In the genomic region with DNA sequence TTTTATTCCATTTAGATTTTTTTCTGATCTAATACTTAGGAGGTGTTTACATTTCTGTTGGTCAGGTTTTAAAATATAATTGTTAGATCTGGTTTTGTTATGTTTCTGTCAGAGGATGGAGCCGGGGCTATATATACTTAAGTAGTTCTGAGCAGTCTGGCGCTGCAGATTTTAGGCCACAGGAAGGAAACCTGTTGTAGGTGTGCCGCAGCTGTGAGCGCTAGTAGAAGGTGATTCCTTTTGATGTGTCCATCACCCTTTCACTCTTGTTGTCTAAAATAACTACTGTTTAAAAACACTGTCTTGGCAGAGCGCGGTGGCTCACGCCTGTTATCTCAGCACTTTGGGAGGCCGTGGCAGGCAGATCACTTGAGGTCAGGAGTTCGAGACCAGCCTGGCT, we compare ENCODE assay signal across 12 cellular contexts.
"Had no signal": no experiment of that assay in that cellular context is flagged by ENCODE, and none has a peak within 500 bp of the region (broad histone marks: within the 10 kb centered on the region; RNA-seq: fewer than 3 reads in every experiment).

No MANE protein-coding gene starts in this region.

- H3K4me1 ChIP-seq: parathyroid adenoma had no signal

- H3K36me3 ChIP-seq: neural progenitor cell had no signal

- H3K27ac Mint-ChIP-seq: activated T-helper 2 cell treated with anti-CD3 and anti-CD28 coated beads, Interferon-gamma antibody, Interleukin-2, Interleukin-4, amounts not matched to agents 10 μg/mL and 5 μg/mL and 100 μg/mL, durations not matched to agents 14 hours and 24 hours and 36 hours had no signal

- DNase-seq: activated CD4-positive, alpha-beta T cell treated with anti-CD3 and anti-CD28 coated beads, Interleukin-2, amount 50 U/mL, for 4 hours; effector CD4-positive, alpha-beta T cell; left lung; retina; SK-N-SH had no signal

- H3K27me3 ChIP-seq: ascending aorta, gastroesophageal sphincter, left lung, neural progenitor cell had no signal

- H3K27ac ChIP-seq: ascending aorta, coronary artery, gastroesophageal sphincter, neural progenitor cell, parathyroid adenoma, skin epidermis had no signal

- ATAC-seq: gastroesophageal sphincter, left lung had no signal

- H3K9me3 Mint-ChIP-seq: activated T-helper 2 cell treated with anti-CD3 and anti-CD28 coated beads, Interferon-gamma antibody, Interleukin-2, Interleukin-4, amounts not matched to agents 10 μg/mL and 5 μg/mL and 100 μg/mL, durations not matched to agents 14 hours and 24 hours and 36 hours; neural progenitor cell had no signal

- H3K4me3 Mint-ChIP-seq: neural progenitor cell had no signal

- H3K4me3 ChIP-seq: ascending aorta, coronary artery, gastroesophageal sphincter, left lung, neural progenitor cell, skin epidermis had no signal

- H3K9me3 ChIP-seq: ascending aorta, gastroesophageal sphincter, left lung, SK-N-SH had no signal
